1 cellular context compared by ENCODE assay signal in the genomic region with DNA sequence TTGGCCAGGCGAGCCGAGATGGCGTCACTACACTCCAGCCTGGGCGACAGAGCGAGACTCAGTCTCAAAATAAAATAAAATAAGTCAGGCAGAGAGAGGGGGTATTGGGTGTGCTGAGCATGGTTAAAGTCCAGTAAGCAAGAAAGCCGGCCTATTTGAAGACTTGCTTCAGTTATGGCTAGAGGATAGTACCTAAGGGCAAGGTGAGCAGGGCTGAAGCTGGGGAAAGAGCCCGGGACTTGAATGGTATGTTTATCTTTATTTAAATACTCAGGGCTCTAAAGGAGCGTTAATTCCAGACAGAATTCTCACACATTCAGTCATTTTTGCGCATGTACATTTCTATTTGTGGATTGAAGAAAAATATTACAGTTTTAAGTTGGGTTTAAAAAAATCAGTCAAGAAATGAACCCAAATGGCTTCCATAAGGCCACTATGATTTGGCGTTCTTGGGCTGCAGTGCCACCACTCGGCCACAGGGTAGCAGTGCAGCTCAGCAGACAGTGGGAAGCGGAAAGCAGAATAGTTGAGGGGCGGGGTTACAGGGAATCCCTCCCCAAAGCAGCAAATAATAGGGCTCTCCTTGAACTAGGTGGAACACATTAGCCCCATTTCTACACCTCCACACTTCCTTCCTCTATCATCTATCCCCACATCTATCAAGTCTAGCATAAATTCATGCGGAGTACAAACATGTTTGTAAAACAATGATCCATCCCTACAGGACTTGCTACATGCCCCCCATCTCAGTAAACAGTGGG.
A peak's percentile ranks its signal among the peaks of the same experiment; 100 is the strongest.
TF ChIP-seq lines count a peak whose summit lies in the region.

No MANE protein-coding gene starts in this region.

TF ChIP-seq in HepG2, 621 proteins besides CTCF, POLR2A, EP300 and RAD21 (continued from another document and continues in another):
- TF ChIP-seq, protein P1, sequence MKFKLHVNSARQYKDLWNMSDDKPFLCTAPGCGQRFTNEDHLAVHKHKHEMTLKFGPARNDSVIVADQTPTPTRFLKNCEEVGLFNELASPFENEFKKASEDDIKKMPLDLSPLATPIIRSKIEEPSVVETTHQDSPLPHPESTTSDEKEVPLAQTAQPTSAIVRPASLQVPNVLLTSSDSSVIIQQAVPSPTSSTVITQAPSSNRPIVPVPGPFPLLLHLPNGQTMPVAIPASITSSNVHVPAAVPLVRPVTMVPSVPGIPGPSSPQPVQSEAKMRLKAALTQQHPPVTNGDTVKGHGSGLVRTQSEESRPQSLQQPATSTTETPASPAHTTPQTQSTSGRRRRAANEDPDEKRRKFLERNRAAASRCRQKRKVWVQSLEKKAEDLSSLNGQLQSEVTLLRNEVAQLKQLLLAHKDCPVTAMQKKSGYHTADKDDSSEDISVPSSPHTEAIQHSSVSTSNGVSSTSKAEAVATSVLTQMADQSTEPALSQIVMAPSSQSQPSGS (CRISPR knock-in tag; IDR thresholded peaks at IDR 0.05) = no peak
- no peak for TF ChIP-seq ETV6 (CRISPR knock-in tag; conservative IDR thresholded peaks at IDR 0.05)
- peak; percentile 68; the same call in 1 of the 2 replicates for TF ChIP-seq SMAD3 (CRISPR knock-in tag; IDR thresholded peaks at IDR 0.05)
- TF ChIP-seq, protein P2, sequence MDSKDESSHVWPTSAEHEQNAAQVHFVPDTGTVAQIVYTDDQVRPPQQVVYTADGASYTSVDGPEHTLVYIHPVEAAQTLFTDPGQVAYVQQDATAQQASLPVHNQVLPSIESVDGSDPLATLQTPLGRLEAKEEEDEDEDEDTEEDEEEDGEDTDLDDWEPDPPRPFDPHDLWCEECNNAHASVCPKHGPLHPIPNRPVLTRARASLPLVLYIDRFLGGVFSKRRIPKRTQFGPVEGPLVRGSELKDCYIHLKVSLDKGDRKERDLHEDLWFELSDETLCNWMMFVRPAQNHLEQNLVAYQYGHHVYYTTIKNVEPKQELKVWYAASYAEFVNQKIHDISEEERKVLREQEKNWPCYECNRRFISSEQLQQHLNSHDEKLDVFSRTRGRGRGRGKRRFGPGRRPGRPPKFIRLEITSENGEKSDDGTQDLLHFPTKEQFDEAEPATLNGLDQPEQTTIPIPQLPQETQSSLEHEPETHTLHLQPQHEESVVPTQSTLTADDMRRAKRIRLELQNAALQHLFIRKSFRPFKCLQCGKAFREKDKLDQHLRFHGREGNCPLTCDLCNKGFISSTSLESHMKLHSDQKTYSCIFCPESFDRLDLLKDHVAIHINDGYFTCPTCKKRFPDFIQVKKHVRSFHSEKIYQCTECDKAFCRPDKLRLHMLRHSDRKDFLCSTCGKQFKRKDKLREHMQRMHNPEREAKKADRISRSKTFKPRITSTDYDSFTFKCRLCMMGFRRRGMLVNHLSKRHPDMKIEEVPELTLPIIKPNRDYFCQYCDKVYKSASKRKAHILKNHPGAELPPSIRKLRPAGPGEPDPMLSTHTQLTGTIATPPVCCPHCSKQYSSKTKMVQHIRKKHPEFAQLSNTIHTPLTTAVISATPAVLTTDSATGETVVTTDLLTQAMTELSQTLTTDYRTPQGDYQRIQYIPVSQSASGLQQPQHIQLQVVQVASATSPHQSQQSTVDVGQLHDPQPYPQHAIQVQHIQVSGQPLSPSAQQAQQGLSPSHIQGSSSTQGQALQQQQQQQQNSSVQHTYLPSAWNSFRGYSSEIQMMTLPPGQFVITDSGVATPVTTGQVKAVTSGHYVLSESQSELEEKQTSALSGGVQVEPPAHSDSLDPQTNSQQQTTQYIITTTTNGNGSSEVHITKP (CRISPR knock-in tag; IDR thresholded peaks at IDR 0.05; ENCODE audit: low read depth) = 0 out of 2 replicates have a peak, but pooled peaks have one; percentile 32
- no peak for TF ChIP-seq ZNF232 (CRISPR knock-in tag; IDR thresholded peaks at IDR 0.05; ENCODE audit: borderline replicate concordance)
- no peak for TF ChIP-seq ZNF367 (CRISPR knock-in tag; IDR thresholded peaks at IDR 0.05; ENCODE audit: borderline replicate concordance)
- TF ChIP-seq, protein P3, sequence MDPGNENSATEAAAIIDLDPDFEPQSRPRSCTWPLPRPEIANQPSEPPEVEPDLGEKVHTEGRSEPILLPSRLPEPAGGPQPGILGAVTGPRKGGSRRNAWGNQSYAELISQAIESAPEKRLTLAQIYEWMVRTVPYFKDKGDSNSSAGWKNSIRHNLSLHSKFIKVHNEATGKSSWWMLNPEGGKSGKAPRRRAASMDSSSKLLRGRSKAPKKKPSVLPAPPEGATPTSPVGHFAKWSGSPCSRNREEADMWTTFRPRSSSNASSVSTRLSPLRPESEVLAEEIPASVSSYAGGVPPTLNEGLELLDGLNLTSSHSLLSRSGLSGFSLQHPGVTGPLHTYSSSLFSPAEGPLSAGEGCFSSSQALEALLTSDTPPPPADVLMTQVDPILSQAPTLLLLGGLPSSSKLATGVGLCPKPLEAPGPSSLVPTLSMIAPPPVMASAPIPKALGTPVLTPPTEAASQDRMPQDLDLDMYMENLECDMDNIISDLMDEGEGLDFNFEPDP (CRISPR knock-in tag; conservative IDR thresholded peaks at IDR 0.05) = 0 out of 2 replicates have a peak, but pooled peaks have one; percentile 20
- TF ChIP-seq FOXC1 (CRISPR knock-in tag; IDR thresholded peaks at IDR 0.05; ENCODE audit: borderline replicate concordance) = no peak
- TF ChIP-seq, protein P4, sequence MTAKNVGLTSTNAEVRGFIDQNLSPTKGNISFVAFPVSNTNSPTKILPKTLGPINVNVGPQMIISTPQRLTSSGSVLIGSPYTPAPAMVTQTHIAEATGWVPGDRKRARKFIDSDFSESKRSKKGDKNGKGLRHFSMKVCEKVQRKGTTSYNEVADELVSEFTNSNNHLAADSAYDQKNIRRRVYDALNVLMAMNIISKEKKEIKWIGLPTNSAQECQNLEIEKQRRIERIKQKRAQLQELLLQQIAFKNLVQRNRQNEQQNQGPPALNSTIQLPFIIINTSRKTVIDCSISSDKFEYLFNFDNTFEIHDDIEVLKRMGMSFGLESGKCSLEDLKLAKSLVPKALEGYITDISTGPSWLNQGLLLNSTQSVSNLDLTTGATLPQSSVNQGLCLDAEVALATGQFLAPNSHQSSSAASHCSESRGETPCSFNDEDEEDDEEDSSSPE (CRISPR knock-in tag; IDR thresholded peaks at IDR 0.05) = no peak
- no peak for TF ChIP-seq WIZ (CRISPR knock-in tag; IDR thresholded peaks at IDR 0.05)
- TF ChIP-seq, protein P5, sequence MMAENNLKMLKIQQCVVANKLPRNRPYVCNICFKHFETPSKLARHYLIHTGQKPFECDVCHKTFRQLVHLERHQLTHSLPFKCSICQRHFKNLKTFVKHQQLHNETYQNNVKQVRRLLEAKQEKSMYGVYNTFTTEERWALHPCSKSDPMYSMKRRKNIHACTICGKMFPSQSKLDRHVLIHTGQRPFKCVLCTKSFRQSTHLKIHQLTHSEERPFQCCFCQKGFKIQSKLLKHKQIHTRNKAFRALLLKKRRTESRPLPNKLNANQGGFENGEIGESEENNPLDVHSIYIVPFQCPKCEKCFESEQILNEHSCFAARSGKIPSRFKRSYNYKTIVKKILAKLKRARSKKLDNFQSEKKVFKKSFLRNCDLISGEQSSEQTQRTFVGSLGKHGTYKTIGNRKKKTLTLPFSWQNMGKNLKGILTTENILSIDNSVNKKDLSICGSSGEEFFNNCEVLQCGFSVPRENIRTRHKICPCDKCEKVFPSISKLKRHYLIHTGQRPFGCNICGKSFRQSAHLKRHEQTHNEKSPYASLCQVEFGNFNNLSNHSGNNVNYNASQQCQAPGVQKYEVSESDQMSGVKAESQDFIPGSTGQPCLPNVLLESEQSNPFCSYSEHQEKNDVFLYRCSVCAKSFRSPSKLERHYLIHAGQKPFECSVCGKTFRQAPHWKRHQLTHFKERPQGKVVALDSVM (CRISPR knock-in tag; IDR thresholded peaks at IDR 0.05) = no peak
- TF ChIP-seq ZNF782 (CRISPR knock-in tag; IDR thresholded peaks at IDR 0.05; ENCODE audit: borderline replicate concordance) = no peak; the same call in 1 of the 2 replicates
- no peak for TF ChIP-seq ZFYVE20 (CRISPR knock-in tag; IDR thresholded peaks at IDR 0.05; ENCODE audit: borderline replicate concordance, low read depth)
- TF ChIP-seq MATR3 (CRISPR knock-in tag; IDR thresholded peaks at IDR 0.05) = no peak
- no peak for TF ChIP-seq HES4 (CRISPR knock-in tag; IDR thresholded peaks at IDR 0.05; ENCODE audit: borderline replicate concordance)
- peak; percentile 43; the same call in 1 of the 2 replicates for TF ChIP-seq RXRB (CRISPR knock-in tag; IDR thresholded peaks at IDR 0.05; ENCODE audit: borderline replicate concordance)
- TF ChIP-seq, protein P6, sequence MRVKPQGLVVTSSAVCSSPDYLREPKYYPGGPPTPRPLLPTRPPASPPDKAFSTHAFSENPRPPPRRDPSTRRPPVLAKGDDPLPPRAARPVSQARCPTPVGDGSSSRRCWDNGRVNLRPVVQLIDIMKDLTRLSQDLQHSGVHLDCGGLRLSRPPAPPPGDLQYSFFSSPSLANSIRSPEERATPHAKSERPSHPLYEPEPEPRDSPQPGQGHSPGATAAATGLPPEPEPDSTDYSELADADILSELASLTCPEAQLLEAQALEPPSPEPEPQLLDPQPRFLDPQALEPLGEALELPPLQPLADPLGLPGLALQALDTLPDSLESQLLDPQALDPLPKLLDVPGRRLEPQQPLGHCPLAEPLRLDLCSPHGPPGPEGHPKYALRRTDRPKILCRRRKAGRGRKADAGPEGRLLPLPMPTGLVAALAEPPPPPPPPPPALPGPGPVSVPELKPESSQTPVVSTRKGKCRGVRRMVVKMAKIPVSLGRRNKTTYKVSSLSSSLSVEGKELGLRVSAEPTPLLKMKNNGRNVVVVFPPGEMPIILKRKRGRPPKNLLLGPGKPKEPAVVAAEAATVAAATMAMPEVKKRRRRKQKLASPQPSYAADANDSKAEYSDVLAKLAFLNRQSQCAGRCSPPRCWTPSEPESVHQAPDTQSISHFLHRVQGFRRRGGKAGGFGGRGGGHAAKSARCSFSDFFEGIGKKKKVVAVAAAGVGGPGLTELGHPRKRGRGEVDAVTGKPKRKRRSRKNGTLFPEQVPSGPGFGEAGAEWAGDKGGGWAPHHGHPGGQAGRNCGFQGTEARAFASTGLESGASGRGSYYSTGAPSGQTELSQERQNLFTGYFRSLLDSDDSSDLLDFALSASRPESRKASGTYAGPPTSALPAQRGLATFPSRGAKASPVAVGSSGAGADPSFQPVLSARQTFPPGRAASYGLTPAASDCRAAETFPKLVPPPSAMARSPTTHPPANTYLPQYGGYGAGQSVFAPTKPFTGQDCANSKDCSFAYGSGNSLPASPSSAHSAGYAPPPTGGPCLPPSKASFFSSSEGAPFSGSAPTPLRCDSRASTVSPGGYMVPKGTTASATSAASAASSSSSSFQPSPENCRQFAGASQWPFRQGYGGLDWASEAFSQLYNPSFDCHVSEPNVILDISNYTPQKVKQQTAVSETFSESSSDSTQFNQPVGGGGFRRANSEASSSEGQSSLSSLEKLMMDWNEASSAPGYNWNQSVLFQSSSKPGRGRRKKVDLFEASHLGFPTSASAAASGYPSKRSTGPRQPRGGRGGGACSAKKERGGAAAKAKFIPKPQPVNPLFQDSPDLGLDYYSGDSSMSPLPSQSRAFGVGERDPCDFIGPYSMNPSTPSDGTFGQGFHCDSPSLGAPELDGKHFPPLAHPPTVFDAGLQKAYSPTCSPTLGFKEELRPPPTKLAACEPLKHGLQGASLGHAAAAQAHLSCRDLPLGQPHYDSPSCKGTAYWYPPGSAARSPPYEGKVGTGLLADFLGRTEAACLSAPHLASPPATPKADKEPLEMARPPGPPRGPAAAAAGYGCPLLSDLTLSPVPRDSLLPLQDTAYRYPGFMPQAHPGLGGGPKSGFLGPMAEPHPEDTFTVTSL (CRISPR knock-in tag; IDR thresholded peaks at IDR 0.05; ENCODE audit: borderline replicate concordance) = no peak; the same call in 1 of the 2 replicates
- no peak for TF ChIP-seq FOXA1 (IDR thresholded peaks at IDR 0.05)
- TF ChIP-seq FOXA1 (CRISPR knock-in tag; IDR thresholded peaks at IDR 0.05) = no peak
- no peak for TF ChIP-seq SIX1 (CRISPR knock-in tag; IDR thresholded peaks at IDR 0.05; ENCODE audit: borderline replicate concordance)
- no peak for TF ChIP-seq ZNF292 (CRISPR knock-in tag; IDR thresholded peaks at IDR 0.05; ENCODE audit: borderline replicate concordance, low read depth)
- TF ChIP-seq SP5 (CRISPR knock-in tag; IDR thresholded peaks at IDR 0.05; ENCODE audit: borderline replicate concordance, low read depth) = peak; percentile 57
- TF ChIP-seq ZNF816 (CRISPR knock-in tag; IDR thresholded peaks at IDR 0.05; ENCODE audit: borderline replicate concordance) = no peak
- no peak for TF ChIP-seq SKI (IDR thresholded peaks at IDR 0.05; ENCODE audit: partially characterized antibody)
- TF ChIP-seq, protein P7, sequence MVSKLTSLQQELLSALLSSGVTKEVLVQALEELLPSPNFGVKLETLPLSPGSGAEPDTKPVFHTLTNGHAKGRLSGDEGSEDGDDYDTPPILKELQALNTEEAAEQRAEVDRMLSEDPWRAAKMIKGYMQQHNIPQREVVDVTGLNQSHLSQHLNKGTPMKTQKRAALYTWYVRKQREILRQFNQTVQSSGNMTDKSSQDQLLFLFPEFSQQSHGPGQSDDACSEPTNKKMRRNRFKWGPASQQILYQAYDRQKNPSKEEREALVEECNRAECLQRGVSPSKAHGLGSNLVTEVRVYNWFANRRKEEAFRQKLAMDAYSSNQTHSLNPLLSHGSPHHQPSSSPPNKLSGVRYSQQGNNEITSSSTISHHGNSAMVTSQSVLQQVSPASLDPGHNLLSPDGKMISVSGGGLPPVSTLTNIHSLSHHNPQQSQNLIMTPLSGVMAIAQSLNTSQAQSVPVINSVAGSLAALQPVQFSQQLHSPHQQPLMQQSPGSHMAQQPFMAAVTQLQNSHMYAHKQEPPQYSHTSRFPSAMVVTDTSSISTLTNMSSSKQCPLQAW (CRISPR knock-in tag; IDR thresholded peaks at IDR 0.05) = peak; percentile 50; the same call in 1 of the 2 replicates
- TF ChIP-seq, protein P8, sequence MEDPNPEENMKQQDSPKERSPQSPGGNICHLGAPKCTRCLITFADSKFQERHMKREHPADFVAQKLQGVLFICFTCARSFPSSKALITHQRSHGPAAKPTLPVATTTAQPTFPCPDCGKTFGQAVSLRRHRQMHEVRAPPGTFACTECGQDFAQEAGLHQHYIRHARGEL (CRISPR knock-in tag; IDR thresholded peaks at IDR 0.05) = no peak
- TF ChIP-seq, protein P9, sequence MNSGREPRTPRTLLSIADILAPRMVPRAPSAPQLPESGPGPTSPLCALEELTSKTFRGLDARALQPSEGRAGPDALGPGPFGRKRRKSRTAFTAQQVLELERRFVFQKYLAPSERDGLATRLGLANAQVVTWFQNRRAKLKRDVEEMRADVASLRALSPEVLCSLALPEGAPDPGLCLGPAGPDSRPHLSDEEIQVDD (CRISPR knock-in tag; IDR thresholded peaks at IDR 0.05; ENCODE audit: borderline replicate concordance) = no peak
- TF ChIP-seq TCF7 (IDR thresholded peaks at IDR 0.05; ENCODE audit: low read depth) = no peak
- TF ChIP-seq, protein P10, sequence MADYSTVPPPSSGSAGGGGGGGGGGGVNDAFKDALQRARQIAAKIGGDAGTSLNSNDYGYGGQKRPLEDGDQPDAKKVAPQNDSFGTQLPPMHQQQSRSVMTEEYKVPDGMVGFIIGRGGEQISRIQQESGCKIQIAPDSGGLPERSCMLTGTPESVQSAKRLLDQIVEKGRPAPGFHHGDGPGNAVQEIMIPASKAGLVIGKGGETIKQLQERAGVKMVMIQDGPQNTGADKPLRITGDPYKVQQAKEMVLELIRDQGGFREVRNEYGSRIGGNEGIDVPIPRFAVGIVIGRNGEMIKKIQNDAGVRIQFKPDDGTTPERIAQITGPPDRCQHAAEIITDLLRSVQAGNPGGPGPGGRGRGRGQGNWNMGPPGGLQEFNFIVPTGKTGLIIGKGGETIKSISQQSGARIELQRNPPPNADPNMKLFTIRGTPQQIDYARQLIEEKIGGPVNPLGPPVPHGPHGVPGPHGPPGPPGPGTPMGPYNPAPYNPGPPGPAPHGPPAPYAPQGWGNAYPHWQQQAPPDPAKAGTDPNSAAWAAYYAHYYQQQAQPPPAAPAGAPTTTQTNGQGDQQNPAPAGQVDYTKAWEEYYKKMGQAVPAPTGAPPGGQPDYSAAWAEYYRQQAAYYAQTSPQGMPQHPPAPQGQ (CRISPR knock-in tag; IDR thresholded peaks at IDR 0.05; ENCODE audit: borderline replicate concordance) = no peak
- TF ChIP-seq ELF4 (CRISPR knock-in tag; IDR thresholded peaks at IDR 0.05; ENCODE audit: borderline replicate concordance) = no peak
